ENCODE assay signal across 26 cellular contexts in genomic region chr4:1236103-1236641, GRCh38. TPM values are rescaled to one million over a fixed set of nuclear protein-coding genes. Genes with fewer than 3 reads are reported as not detected.
DNase-seq lines count a peak whose midpoint lies in the region; ATAC-seq and TF ChIP-seq lines count a peak whose summit lies in the region.
"Had no signal": no experiment of that assay in that cellular context is flagged by ENCODE, and none has a peak within 500 bp of the region (broad histone marks: within the 10 kb centered on the region; RNA-seq: fewer than 3 reads in every experiment).

No MANE protein-coding gene starts in this region.

- H3K4me1 Mint-ChIP-seq in GM23338 (no peaks in the 10 kb centered on the region), MCF 10A (ENCODE audit: insufficient read depth, unreplicated experiment) (peaks cover 6% of the 10 kb centered on the region)
- H3K4me1 Mint-ChIP-seq: H9 had no signal

- H3K4me1 ChIP-seq in GM23338 (ENCODE audit: insufficient read depth) (no peaks in the 10 kb centered on the region), right cardiac atrium (ENCODE audit: control insufficient read depth, insufficient read depth, low read length) (peaks cover 3% of the 10 kb centered on the region)
- H3K4me1 ChIP-seq: BLaER1, SJSA1 had no signal

- WGBS in right cardiac atrium: 90% methylated on average over 19 of the region's 19 CpGs

- no peak overlapping the region for H3K27ac ChIP-seq in GM23338 (ENCODE audit: low read depth)
- no peak overlapping the region for H3K27ac ChIP-seq in right cardiac atrium (ENCODE audit: low read length)
- H3K27ac ChIP-seq: BLaER1, body of pancreas, esophagus squamous epithelium, foreskin keratinocyte, KMS-11, SJSA1, tibial nerve, WERI-Rb-1 had no signal

- no peaks in the 10 kb centered on the region for H3F3A ChIP-seq in GM23338 (replicated peaks; ENCODE audit: low read depth)

- intact Hi-C loops in right cardiac atrium (cut with DNase I) (loop anchor here in 1 of 4 donors (10.0 kb wide), 1 partner anchor 61 kb away; the partner anchor contains the start of gene SPON2), posterior cingulate gyrus (cut with DNase I) (no loop called here), MCF 10A (cut with micrococcal nuclease) (no loop called here)

- peaks cover 64% of the 10 kb centered on the region for H3K36me3 Mint-ChIP-seq in GM23338 (ENCODE audit: low read depth)
- peaks cover 71% of the 10 kb centered on the region for H3K36me3 Mint-ChIP-seq in MCF 10A (ENCODE audit: insufficient read depth, unreplicated experiment)

- ATAC-seq in GM23338: no peak
- ATAC-seq in right cardiac atrium: no peak
- ATAC-seq: body of pancreas, foreskin keratinocyte had no signal

- H3K9me2 ChIP-seq in GM23338 (ENCODE audit: insufficient read depth): no peaks in the 10 kb centered on the region

- no peak overlapping the region for H3K4me2 ChIP-seq in GM23338
- H3K4me2 ChIP-seq: BLaER1, KMS-11 had no signal

- H3K4me3 ChIP-seq in GM23338 (no peak overlapping the region), right cardiac atrium (ENCODE audit: low read length) (no peak overlapping the region)
- H3K4me3 ChIP-seq: BLaER1, body of pancreas, esophagus squamous epithelium, lung, SJSA1, tibial nerve had no signal

- H3K9me3 Mint-ChIP-seq in GM23338 (no peaks in the 10 kb centered on the region), MCF 10A (ENCODE audit: unreplicated experiment) (no peaks in the 10 kb centered on the region)
- H3K9me3 Mint-ChIP-seq: activated CD4-positive, alpha-beta T cell treated with anti-CD3 and anti-CD28 coated beads, Interleukin-2, amount 10 ng/mL, durations not matched to agents 7 days and 5 days; activated T-cell treated with anti-CD3 and anti-CD28 coated beads, Interleukin-2, amount 50 U/mL, for 24 hours; H9; nephron had no signal

- H4K20me1 ChIP-seq in GM23338 (replicated peaks; ENCODE audit: insufficient read depth): peaks cover 11% of the 10 kb centered on the region

- BruUV-seq in MCF 10A (replicated peaks; lab: Mats Ljungman, UMichigan): no TSS peak

- H3K27ac Mint-ChIP-seq in GM23338: no peak overlapping the region
- H3K27ac Mint-ChIP-seq in MCF 10A (ENCODE audit: low read depth, unreplicated experiment): no peak overlapping the region
- H3K27ac Mint-ChIP-seq: activated CD4-positive, alpha-beta T cell treated with anti-CD3 and anti-CD28 coated beads, Interleukin-2, amount 10 ng/mL, durations not matched to agents 7 days and 5 days; activated T-cell treated with anti-CD3 and anti-CD28 coated beads, Interleukin-2, amount 50 U/mL, for 24 hours had no signal

- no peaks in the 10 kb centered on the region for H3K9me3 ChIP-seq in right cardiac atrium (ENCODE audit: control insufficient read depth, low read length)
- H3K9me3 ChIP-seq: BLaER1, body of pancreas, esophagus squamous epithelium, SJSA1, tibial nerve had no signal

- H3K27me3 Mint-ChIP-seq in GM23338 (ENCODE audit: insufficient read depth, low read depth, poor library complexity): peaks cover 4% of the 10 kb centered on the region
- H3K27me3 Mint-ChIP-seq in MCF 10A (ENCODE audit: insufficient read depth, unreplicated experiment): no peaks in the 10 kb centered on the region
- H3K27me3 Mint-ChIP-seq: activated CD4-positive, alpha-beta T cell treated with anti-CD3 and anti-CD28 coated beads, Interleukin-2, amount 10 ng/mL, durations not matched to agents 7 days and 5 days; activated T-cell treated with anti-CD3 and anti-CD28 coated beads, Interleukin-2, amount 50 U/mL, for 24 hours had no signal

- TF ChIP-seq CTCF in GM23338 (conservative IDR thresholded peaks at IDR 0.05; ENCODE audit: low read depth in 2 of 2): no peak
- no peak for TF ChIP-seq CTCF in MCF 10A (IDR thresholded peaks at IDR 0.05; ENCODE audit: unreplicated experiment)

- no peaks in the 10 kb centered on the region for H3K36me3 ChIP-seq in GM23338 (ENCODE audit: insufficient read depth)

- CTCF ChIA-PET in MCF 10A (lab: Yijun Ruan, JAX): no interaction called here

- POLR2A ChIA-PET in MCF 10A (lab: Yijun Ruan, JAX): no interaction called here

- H3K79me2 ChIP-seq in GM23338 (replicated peaks; ENCODE audit: insufficient read depth): peaks cover 13% of the 10 kb centered on the region; the same call in 1 of the 2 replicates

- H3K27me3 ChIP-seq in GM23338 (ENCODE audit: insufficient read depth): no peaks in the 10 kb centered on the region
- H3K27me3 ChIP-seq in right cardiac atrium (ENCODE audit: control insufficient read depth, insufficient read depth): no peaks in the 10 kb centered on the region
- H3K27me3 ChIP-seq: BLaER1, body of pancreas, esophagus squamous epithelium, foreskin keratinocyte, SJSA1, tibial nerve had no signal

- no peak overlapping the region for H3K4me3 Mint-ChIP-seq in GM23338
- no peak overlapping the region for H3K4me3 Mint-ChIP-seq in MCF 10A (ENCODE audit: unreplicated experiment)
- H3K4me3 Mint-ChIP-seq: activated CD4-positive, alpha-beta T cell treated with anti-CD3 and anti-CD28 coated beads, Interleukin-2, amount 10 ng/mL, durations not matched to agents 7 days and 5 days; activated T-cell treated with anti-CD3 and anti-CD28 coated beads, Interleukin-2, amount 50 U/mL, for 24 hours; H9; nephron had no signal

- DNase-seq in 8988T (peak; percentile 24), GM23338 (ENCODE audit: low spot score) (peak; percentile 1), right cardiac atrium (peak; percentile 11 to 59 (median 37)), posterior cingulate gyrus (peak in 6 of 10 donors; percentile 4 to 69 (median 34)), MCF 10A (ENCODE audit: unreplicated experiment) (no peak), DMS79 treated with DMSO at 0.1 percent for 48 hours (lab: John Stamatoyannopoulos, UW) (no peak), NCI-H1436 treated with DMSO at 0.1 percent for 48 hours (lab: John Stamatoyannopoulos, UW) (no peak)
- DNase-seq in NK-92 treated with Interleukin-12 subunit alpha and Interleukin-12 subunit beta, amount 100 ng/mL, for 24 hours (lab: John Stamatoyannopoulos, UW): no peak
- DNase-seq: activated CD4-positive, alpha-beta T cell treated with anti-CD3 and anti-CD28 coated beads, Interleukin-2, amount 10 ng/mL, durations not matched to agents 7 days and 5 days; activated T-cell treated with anti-CD3 and anti-CD28 coated beads, Interleukin-2, amount 50 U/mL, for 24 hours; cerebellar nuclear complex; DMS 273 treated with DMSO at 0.1 percent for 48 hours; esophagus squamous epithelium; foreskin keratinocyte; H9; MM.1S; NCI-H1417; T-helper 9 cell; WERI-Rb-1 had no signal

- no peak overlapping the region for H2AFZ ChIP-seq in GM23338

TF ChIP-seq in GM23338, 12 proteins besides CTCF, POLR2A, EP300 and RAD21 (continues in another document):
- TF ChIP-seq EZH2phosphoT487 (IDR thresholded peaks at IDR 0.05; ENCODE audit: unreplicated experiment) (no peak), NANOG (IDR thresholded peaks at IDR 0.05; ENCODE audit: borderline replicate concordance) (no peak), REST (IDR thresholded peaks at IDR 0.05; ENCODE audit: unreplicated experiment) (no peak), ZNF114 (CRISPR knock-in tag; IDR thresholded peaks at IDR 0.05) (no peak), CREB1 (CRISPR knock-in tag; IDR thresholded peaks at IDR 0.05; ENCODE audit: low read depth) (no peak), STAT1 (IDR thresholded peaks at IDR 0.05; ENCODE audit: unreplicated experiment) (no peak), JUNB (IDR thresholded peaks at IDR 0.05; ENCODE audit: unreplicated experiment) (no peak), POLR2AphosphoS5 (IDR thresholded peaks at IDR 0.05; ENCODE audit: low read depth) (no peak), EZH2 (IDR thresholded peaks at IDR 0.05; ENCODE audit: low read depth, unreplicated experiment) (no peak)
- TF ChIP-seq, protein P1, sequence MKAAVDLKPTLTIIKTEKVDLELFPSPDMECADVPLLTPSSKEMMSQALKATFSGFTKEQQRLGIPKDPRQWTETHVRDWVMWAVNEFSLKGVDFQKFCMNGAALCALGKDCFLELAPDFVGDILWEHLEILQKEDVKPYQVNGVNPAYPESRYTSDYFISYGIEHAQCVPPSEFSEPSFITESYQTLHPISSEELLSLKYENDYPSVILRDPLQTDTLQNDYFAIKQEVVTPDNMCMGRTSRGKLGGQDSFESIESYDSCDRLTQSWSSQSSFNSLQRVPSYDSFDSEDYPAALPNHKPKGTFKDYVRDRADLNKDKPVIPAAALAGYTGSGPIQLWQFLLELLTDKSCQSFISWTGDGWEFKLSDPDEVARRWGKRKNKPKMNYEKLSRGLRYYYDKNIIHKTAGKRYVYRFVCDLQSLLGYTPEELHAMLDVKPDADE (IDR thresholded peaks at IDR 0.05): no peak

RNA-seq across cellular contexts. Expression of gene CTBP1, which starts 12.8 kb away (rescaled TPM):
- total RNA-seq in GM23338 (2014; rRNA removed; shearing (Covaris generic)): 125 and 192 TPM in 2 replicates
- polyA plus RNA-seq in GM23338 (2016; fragmentation: Nextera tagmentation; extraction: Ambion mirVana) (74.0 and 89.2 TPM in 2 replicates), right cardiac atrium (119 TPM)
- total RNA-seq in right cardiac atrium (100 to 1,000 TPM; 123 to 145 (median 134) TPM), MCF 10A (2022) (133 and 152 TPM in 2 replicates)

RNA-seq across cellular contexts. Expression of gene MAEA, which starts 53.5 kb away (rescaled TPM):
- 99.0 and 120 TPM in 2 replicates for total RNA-seq in GM23338 (2014; rRNA removed; shearing (Covaris generic))
- polyA plus RNA-seq in GM23338 (2016; fragmentation: Nextera tagmentation; extraction: Ambion mirVana) (48.3 and 49.8 TPM in 2 replicates), right cardiac atrium (53.4 TPM)
- total RNA-seq in right cardiac atrium (10 to 100 TPM; 51.6 to 61.8 (median 59.2) TPM), MCF 10A (2022) (78.8 and 89.6 TPM in 2 replicates)

Comparison
In these comparisons a context has a peak if more than half of its experiments do, and no peak if none do; other contexts are left out.
1. DNase-seq: peak in 8988T (single experiment), GM23338 (single experiment), right cardiac atrium (3 of 3) and posterior cingulate gyrus (6 of 10); none in MCF 10A (single experiment), DMS79 treated with DMSO at 0.1 percent for 48 hours (single experiment), NK-92 treated with Interleukin-12 subunit alpha and Interleukin-12 subunit beta, amount 100 ng/mL, for 24 hours (single experiment) and NCI-H1436 treated with DMSO at 0.1 percent for 48 hours (single experiment).